In genomic region chr2:178478442-178479274, GRCh38 we compare ENCODE assay signal across 8 cellular contexts. TPM values are rescaled to one million over a fixed set of nuclear protein-coding genes. Genes with fewer than 3 reads are reported as not detected.
A peak's percentile ranks its signal among the peaks of the same experiment; 100 is the strongest.
DNase-seq lines count a peak whose midpoint lies in the region; ATAC-seq and TF ChIP-seq lines count a peak whose summit lies in the region.

Gene FKBP7 (minus strand): TSS chr2:178478600. CDS start chr2:178478499, 101 bp downstream.

- no peaks in the 10 kb centered on the region for H3K9me3 ChIP-seq in AG04450 (ENCODE audit: control insufficient read depth, insufficient read depth, low read length)

- peak within 1 kb of the TSS; percentile 97 for H3K27ac Mint-ChIP-seq in activated B cell treated with CpG ODN at 0.5 μM for 24 hours

- ATAC-seq in GM18870 (IDR thresholded peaks at IDR 0.05; ENCODE audit: unreplicated experiment) (peak; percentile 41), HG03135 (IDR thresholded peaks at IDR 0.05; ENCODE audit: unreplicated experiment) (peak; percentile 47), activated B cell treated with CpG ODN at 0.5 μM for 24 hours (ENCODE audit: low read depth) (peak; percentile 70)

- no peaks in the 10 kb centered on the region for H3K27me3 ChIP-seq in AG04450 (ENCODE audit: control insufficient read depth, insufficient read depth, low read length)

- POLR2A ChIA-PET in AG04450 (lab: Yijun Ruan, JAX) (no interaction called here), activated B cell treated with CpG ODN at 0.5 μM for 24 hours (lab: Charles Lee) (interaction anchor here (1.0 kb wide), 1 partner anchor 28 kb away, joined by 4 read pairs; the partner anchor contains the start of genes PJVK and PRKRA)

- H3K4me1 Mint-ChIP-seq in activated B cell treated with CpG ODN at 0.5 μM for 24 hours = peaks cover 43% of the 10 kb centered on the region

- intact Hi-C loops in activated B cell treated with CpG ODN at 0.5 μM for 24 hours (cut with micrococcal nuclease) = loop anchor here (1.0 to 5.0 kb wide), 5 partner anchors 27 to 1214 kb away; partner anchors contain the start of genes NFE2L2, PJVK and PRKRA

- peak within 1 kb of the TSS; percentile 75 for H3K4me3 ChIP-seq in AG04450 (ENCODE audit: low read depth, low read length)

- DNase-seq in AG04450 (ENCODE audit: low read depth, low spot score) (peak; percentile 46), NCI-H226 (peak; percentile 76), activated B cell treated with CpG ODN at 0.5 μM for 24 hours (peak; percentile 69), caudate nucleus (lab: John Stamatoyannopoulos, UW) (peak; percentile 17 to 94 (median 81)), iris pigment epithelial cell (ENCODE audit: low read depth) (peak; percentile 81)
- peak; percentile 76 for DNase-seq in stimulated activated CD4-positive, alpha-beta T cell treated with anti-CD3 and anti-CD28 coated beads, Interleukin-12 subunit alpha, Interleukin-12 subunit beta, amount 100 ng/mL, for 4 hours

- H3K27me3 Mint-ChIP-seq in activated B cell treated with CpG ODN at 0.5 μM for 24 hours = no peaks in the 10 kb centered on the region

- CTCF ChIA-PET in AG04450 (lab: Charles Lee) = interaction anchor here (1.0 to 1.2 kb wide), 3 partner anchors 26 to 366 kb away, joined by 3 to 7 read pairs (median 3); partner anchors contain the start of gene RBM45
- CTCF ChIA-PET in activated B cell treated with CpG ODN at 0.5 μM for 24 hours (lab: Charles Lee) = no interaction called here

- H3K27ac ChIP-seq in AG04450 (ENCODE audit: low read depth, low read length) (peak within 1 kb of the TSS; percentile 95), caudate nucleus (ENCODE audit: low read depth, low read length) (peak within 1 kb of the TSS; percentile 99)

- peaks cover 9% of the 10 kb centered on the region for H3K36me3 Mint-ChIP-seq in activated B cell treated with CpG ODN at 0.5 μM for 24 hours (ENCODE audit: low read depth)

- TF ChIP-seq CTCF in AG04450 (IDR thresholded peaks at IDR 0.05; ENCODE audit: low read depth, low read length) (peak; percentile 63), activated B cell treated with CpG ODN at 0.5 μM for 24 hours (IDR thresholded peaks at IDR 0.05) (no peak)

- peak within 1 kb of the TSS; percentile 94 for H3K4me3 Mint-ChIP-seq in activated B cell treated with CpG ODN at 0.5 μM for 24 hours

- H3K9me3 Mint-ChIP-seq in activated B cell treated with CpG ODN at 0.5 μM for 24 hours = no peaks in the 10 kb centered on the region

RNA-seq across cellular contexts. Expression of gene FKBP7, which starts in this region (rescaled TPM):
- 130 and 162 TPM in 2 replicates for polyA plus RNA-seq in AG04450 (2011; rRNA removed)
- 18.5 and 29.1 TPM in 2 replicates for polyA minus RNA-seq in AG04450 (2011; rRNA and poly(A)+ RNA removed)
- total RNA-seq in activated B cell treated with CpG ODN at 0.5 μM for 24 hours = 0.44 and 0.64 TPM in 2 replicates

Comparison
In these comparisons a context has a peak if more than half of its experiments do, and no peak if none do; other contexts are left out.
1. Peak in every context shown above with its lines: DNase-seq, ATAC-seq, H3K4me3 ChIP-seq and H3K27ac ChIP-seq.
2. Peak in DNase-seq and ATAC-seq in activated B cell treated with CpG ODN at 0.5 μM for 24 hours; RNA of the gene not detected or under 1 TPM.